27 cellular contexts compared by ENCODE assay signal in the genomic region with DNA sequence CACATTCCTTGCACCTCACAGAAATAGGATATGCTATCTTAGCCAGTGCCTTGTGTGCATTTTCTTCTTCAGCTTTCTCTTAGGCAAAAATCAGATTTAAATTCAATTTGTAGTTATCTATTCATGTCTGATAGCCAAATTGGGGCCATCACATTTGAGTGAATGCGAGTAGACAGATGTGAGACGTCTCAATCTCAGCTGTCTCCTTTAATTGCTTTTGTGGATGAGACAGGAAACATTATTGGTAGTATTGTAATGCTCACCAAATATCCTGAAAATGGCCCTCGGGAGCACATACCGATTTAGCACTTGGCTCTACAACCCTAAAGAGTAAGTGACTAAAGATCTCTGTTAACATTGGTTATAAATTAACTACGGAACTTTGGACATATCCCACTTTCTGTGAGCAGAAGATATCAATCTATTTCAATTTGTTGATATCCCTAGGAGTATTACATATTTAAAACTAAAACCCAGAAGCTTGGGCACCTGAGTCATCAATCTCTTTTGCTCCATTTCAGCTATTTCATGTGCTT.
"Had no signal": no experiment of that assay in that cellular context is flagged by ENCODE, and none has a peak within 500 bp of the region (broad histone marks: within the 10 kb centered on the region; RNA-seq: fewer than 3 reads in every experiment).

No MANE protein-coding gene starts in this region.

- DNase-seq: heart left ventricle; islet precursor cell; left cardiac atrium; left lung; mesendoderm; naive B cell; natural killer cell; nephron progenitor cell; pancreas; posterior cingulate gyrus; retina; right cardiac atrium; sigmoid colon; small intestine; spleen; stimulated activated CD4-positive, alpha-beta T cell treated with anti-CD3 and anti-CD28 coated beads, Interleukin-1b, Interleukin-23, amount 100 ng/mL, for 48 hours; stimulated activated CD4-positive, alpha-beta T cell treated with anti-CD3 and anti-CD28 coated beads, Interleukin-2, amount 100 ng/mL, for 48 hours; stimulated activated CD4-positive, alpha-beta T cell treated with anti-CD3 and anti-CD28 coated beads, Interleukin-4, amount 100 ng/mL, for 4 hours; stimulated activated CD8-positive, alpha-beta memory T cell treated with anti-CD3 and anti-CD28 coated beads, Interleukin-4, amount 100 ng/mL, for 48 hours; stimulated activated naive CD4-positive, alpha-beta T cell treated with Interleukin-2 at 50 U/mL for 16 hours; stimulated activated naive CD8-positive, alpha-beta T cell treated with anti-CD3 and anti-CD28 coated beads, Interleukin-15, amount 100 ng/mL, for 72 hours; substantia nigra; uterus had no signal

- H3K9me3 ChIP-seq: heart left ventricle, left lung, pancreas, prostate gland, sigmoid colon, spleen, tibial nerve, uterus had no signal

- H3K27ac ChIP-seq: heart left ventricle, left lung, pancreas, prostate gland, sigmoid colon, spleen, tibial nerve, uterus had no signal

- H3K27me3 ChIP-seq: left lung, sigmoid colon, spleen, tibial nerve, uterus had no signal

- H3K36me3 ChIP-seq: heart left ventricle, left lung, pancreas, prostate gland, sigmoid colon, spleen, tibial nerve, uterus had no signal

- H3K4me1 ChIP-seq: heart left ventricle, left lung, prostate gland, sigmoid colon, spleen, tibial nerve, uterus had no signal

- FAIRE-seq: pancreas, small intestine had no signal

- H3K4me3 ChIP-seq: heart left ventricle, left lung, lung, pancreas, prostate gland, sigmoid colon, spleen, tibial nerve, uterus had no signal

- ATAC-seq: heart left ventricle; left cardiac atrium; left lung; natural killer cell; right cardiac atrium; stimulated activated memory B cell treated with anti-CD40 and anti-IgM and Interleukin-4, amounts not matched to agents 10 μg/mL and 1 μg/mL and 100 μg/mL, for 72 hours; stimulated activated naive CD8-positive, alpha-beta T cell treated with anti-CD3 and anti-CD28 coated beads, Interleukin-15, amount 100 ng/mL, for 72 hours had no signal
